In the genomic region with DNA sequence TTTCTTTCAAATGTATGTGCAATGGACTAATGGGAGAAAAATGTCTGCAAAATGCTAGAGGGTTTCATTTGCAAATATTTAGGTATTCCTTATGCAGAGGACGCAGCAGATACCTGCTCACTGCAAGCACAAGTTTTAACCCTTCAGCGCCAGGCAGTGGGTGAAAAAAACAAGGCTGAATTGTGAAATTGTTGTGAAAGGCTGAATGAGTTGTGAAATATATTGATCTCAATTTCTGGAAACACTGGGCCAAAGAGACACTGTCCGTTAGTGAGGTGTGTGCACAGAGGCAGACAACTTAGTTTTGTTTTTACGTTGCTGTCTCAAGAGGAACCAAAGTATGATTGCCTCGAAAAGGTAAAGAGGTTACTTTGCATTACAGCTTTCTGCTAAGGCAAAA, we compare ENCODE assay signal across 23 cellular contexts.
"Had no signal": no experiment of that assay in that cellular context is flagged by ENCODE, and none has a peak within 500 bp of the region (broad histone marks: within the 10 kb centered on the region; RNA-seq: fewer than 3 reads in every experiment).

No MANE protein-coding gene starts in this region.

- H3K4me3 ChIP-seq: MG63 had no signal

- H3K27ac Mint-ChIP-seq: activated B cell treated with CpG ODN at 0.5 μM for 24 hours; activated CD4-positive, alpha-beta T cell treated with anti-CD3 and anti-CD28 coated beads, Interleukin-2, amount 10 ng/mL, durations not matched to agents 24 days and 14 days; activated CD8-positive, alpha-beta memory T cell treated with anti-CD3 and anti-CD28 coated beads, Interleukin-2, amount 10 ng/mL, durations not matched to agents 7 days and 5 days; activated naive CD4-positive, alpha-beta T cell treated with anti-CD3 and anti-CD28 coated beads, Interleukin-2, amount 50 U/mL, for 72 hours; activated naive CD8-positive, alpha-beta T cell treated with anti-CD3 and anti-CD28 coated beads, Interleukin-2, amount 50 U/mL, for 24 hours; activated T-cell treated with anti-CD3 and anti-CD28 coated beads, Interleukin-2, amount 50 U/mL, for 24 hours; T-helper 17 cell had no signal

- H3K4me3 Mint-ChIP-seq: activated B cell treated with CpG ODN at 0.5 μM for 24 hours; activated CD4-positive, alpha-beta T cell treated with anti-CD3 and anti-CD28 coated beads, Interleukin-2, amount 10 ng/mL, durations not matched to agents 24 days and 14 days; activated CD8-positive, alpha-beta memory T cell treated with anti-CD3 and anti-CD28 coated beads, Interleukin-2, amount 10 ng/mL, durations not matched to agents 7 days and 5 days; activated naive CD8-positive, alpha-beta T cell treated with anti-CD3 and anti-CD28 coated beads, Interleukin-2, amount 50 U/mL, for 24 hours; activated T-cell treated with anti-CD3 and anti-CD28 coated beads, Interleukin-2, amount 50 U/mL, for 24 hours; T-helper 17 cell had no signal

- DNase-seq: activated B cell treated with CpG ODN at 0.5 μM for 24 hours; activated CD4-positive, alpha-beta T cell treated with anti-CD3 and anti-CD28 coated beads for 1 hour; activated CD4-positive, alpha-beta T cell treated with anti-CD3 and anti-CD28 coated beads, Interleukin-2, amount 10 ng/mL, durations not matched to agents 24 days and 14 days; activated CD4-positive, alpha-beta T cell treated with anti-CD3 and anti-CD28 coated beads, Interleukin-2, amount 50 U/mL, for 48 hours; activated CD8-positive, alpha-beta memory T cell treated with anti-CD3 and anti-CD28 coated beads, Interleukin-2, amount 10 ng/mL, durations not matched to agents 7 days and 5 days; activated effector memory CD4-positive, alpha-beta T cell treated with anti-CD3 and anti-CD28 coated beads, Interleukin-2, amount 50 U/mL, for 16 hours; activated naive CD4-positive, alpha-beta T cell treated with Interleukin-2 at 50 U/mL for 16 hours; activated naive CD8-positive, alpha-beta T cell treated with anti-CD3 and anti-CD28 coated beads, Interleukin-2, amount 50 U/mL, for 24 hours; activated T-cell treated with anti-CD3 and anti-CD28 coated beads, Interleukin-2, amount 50 U/mL, for 24 hours; cerebellar nuclear complex; MG63; NCI-H1105 treated with DMSO at 0.1 percent for 48 hours; NCI-H1436 treated with DMSO at 0.1 percent for 48 hours; NCI-H187; NCI-H2081; NCI-H510A treated with DMSO at 0.1 percent for 48 hours; NCI-H69; NK-92 treated with Interleukin-12 subunit alpha and Interleukin-12 subunit beta, amount 100 ng/mL, for 24 hours; PC-3; SHP77; T-helper 17 cell; T-helper 9 cell had no signal

- H3K27me3 Mint-ChIP-seq: activated B cell treated with CpG ODN at 0.5 μM for 24 hours; activated CD4-positive, alpha-beta T cell treated with anti-CD3 and anti-CD28 coated beads, Interleukin-2, amount 10 ng/mL, durations not matched to agents 24 days and 14 days; activated CD8-positive, alpha-beta memory T cell treated with anti-CD3 and anti-CD28 coated beads, Interleukin-2, amount 10 ng/mL, durations not matched to agents 7 days and 5 days; activated naive CD8-positive, alpha-beta T cell treated with anti-CD3 and anti-CD28 coated beads, Interleukin-2, amount 50 U/mL, for 24 hours; activated T-cell treated with anti-CD3 and anti-CD28 coated beads, Interleukin-2, amount 50 U/mL, for 24 hours; T-helper 17 cell had no signal

- H3K4me1 Mint-ChIP-seq: activated CD4-positive, alpha-beta T cell treated with anti-CD3 and anti-CD28 coated beads, Interleukin-2, amount 10 ng/mL, durations not matched to agents 24 days and 14 days; activated CD8-positive, alpha-beta memory T cell treated with anti-CD3 and anti-CD28 coated beads, Interleukin-2, amount 10 ng/mL, durations not matched to agents 7 days and 5 days; activated naive CD8-positive, alpha-beta T cell treated with anti-CD3 and anti-CD28 coated beads, Interleukin-2, amount 50 U/mL, for 24 hours had no signal

- ATAC-seq: activated CD8-positive, alpha-beta memory T cell treated with anti-CD3 and anti-CD28 coated beads, Interleukin-2, amount 10 ng/mL, durations not matched to agents 7 days and 5 days; activated naive CD4-positive, alpha-beta T cell treated with anti-CD3 and anti-CD28 coated beads, Interleukin-2, amount 50 U/mL, for 72 hours; activated naive CD8-positive, alpha-beta T cell treated with anti-CD3 and anti-CD28 coated beads, Interleukin-2, amount 50 U/mL, for 24 hours; PC-3; T-helper 17 cell had no signal

- H3K9me3 Mint-ChIP-seq: activated B cell treated with CpG ODN at 0.5 μM for 24 hours; activated CD4-positive, alpha-beta T cell treated with anti-CD3 and anti-CD28 coated beads, Interleukin-2, amount 10 ng/mL, durations not matched to agents 24 days and 14 days; activated naive CD4-positive, alpha-beta T cell treated with anti-CD3 and anti-CD28 coated beads, Interleukin-2, amount 50 U/mL, for 72 hours; activated naive CD8-positive, alpha-beta T cell treated with anti-CD3 and anti-CD28 coated beads, Interleukin-2, amount 50 U/mL, for 24 hours; activated T-cell treated with anti-CD3 and anti-CD28 coated beads, Interleukin-2, amount 50 U/mL, for 24 hours had no signal

- H3K9me3 ChIP-seq: MG63 had no signal

- H3K27me3 ChIP-seq: MG63 had no signal
